Comparison of ENCODE assay signal across 1 cellular context in the genomic region with DNA sequence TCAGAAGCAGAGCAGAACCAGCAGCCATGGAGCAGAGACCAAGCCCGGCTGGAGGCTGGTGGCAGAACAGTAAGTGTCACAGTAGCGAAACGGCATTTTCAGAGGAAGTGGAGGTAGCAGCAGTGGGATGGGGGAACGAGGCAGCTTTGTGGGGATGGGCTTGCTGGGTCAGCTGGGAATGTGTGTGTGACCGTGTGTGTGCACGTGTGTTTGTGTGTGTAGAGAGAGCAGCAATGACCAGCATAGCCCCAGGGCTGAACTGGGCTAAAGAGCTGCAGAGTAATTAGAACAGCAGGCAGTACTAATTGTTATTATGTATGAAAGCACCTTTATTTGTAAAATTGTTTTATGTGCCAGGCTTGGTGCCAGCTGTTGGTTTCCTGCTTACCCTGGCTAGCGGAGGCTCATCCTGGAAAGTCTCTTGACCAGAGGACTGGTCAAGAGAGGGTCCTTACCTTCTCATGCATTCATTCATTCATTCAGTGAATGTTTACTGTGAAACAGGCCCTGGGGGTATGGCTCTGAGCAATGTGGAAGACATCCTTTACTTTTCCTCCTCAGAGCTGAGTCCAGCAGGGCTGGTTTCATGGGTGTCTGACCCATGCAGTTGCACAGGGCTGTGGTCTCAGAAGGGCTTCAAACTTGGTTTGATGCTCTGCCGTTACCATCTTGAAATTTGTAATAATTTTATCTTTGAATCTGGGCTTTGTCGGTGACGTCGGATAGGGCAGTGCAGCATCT.
TF ChIP-seq lines count a peak whose summit lies in the region.

No MANE protein-coding gene starts in this region.

TF ChIP-seq in HEK293T, 16 proteins besides CTCF, POLR2A, EP300 and RAD21 (continued from another document):
- TF ChIP-seq, protein P1, sequence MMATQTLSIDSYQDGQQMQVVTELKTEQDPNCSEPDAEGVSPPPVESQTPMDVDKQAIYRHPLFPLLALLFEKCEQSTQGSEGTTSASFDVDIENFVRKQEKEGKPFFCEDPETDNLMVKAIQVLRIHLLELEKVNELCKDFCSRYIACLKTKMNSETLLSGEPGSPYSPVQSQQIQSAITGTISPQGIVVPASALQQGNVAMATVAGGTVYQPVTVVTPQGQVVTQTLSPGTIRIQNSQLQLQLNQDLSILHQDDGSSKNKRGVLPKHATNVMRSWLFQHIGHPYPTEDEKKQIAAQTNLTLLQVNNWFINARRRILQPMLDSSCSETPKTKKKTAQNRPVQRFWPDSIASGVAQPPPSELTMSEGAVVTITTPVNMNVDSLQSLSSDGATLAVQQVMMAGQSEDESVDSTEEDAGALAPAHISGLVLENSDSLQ (IDR thresholded peaks at IDR 0.05), result no peak
- no peak for TF ChIP-seq LEF1 (IDR thresholded peaks at IDR 0.05; ENCODE audit: borderline replicate concordance)
TF ChIP-seq in HEK293T: peak in this region for 0.
